Comparison of ENCODE assay signal across 17 cellular contexts in the genomic region with DNA sequence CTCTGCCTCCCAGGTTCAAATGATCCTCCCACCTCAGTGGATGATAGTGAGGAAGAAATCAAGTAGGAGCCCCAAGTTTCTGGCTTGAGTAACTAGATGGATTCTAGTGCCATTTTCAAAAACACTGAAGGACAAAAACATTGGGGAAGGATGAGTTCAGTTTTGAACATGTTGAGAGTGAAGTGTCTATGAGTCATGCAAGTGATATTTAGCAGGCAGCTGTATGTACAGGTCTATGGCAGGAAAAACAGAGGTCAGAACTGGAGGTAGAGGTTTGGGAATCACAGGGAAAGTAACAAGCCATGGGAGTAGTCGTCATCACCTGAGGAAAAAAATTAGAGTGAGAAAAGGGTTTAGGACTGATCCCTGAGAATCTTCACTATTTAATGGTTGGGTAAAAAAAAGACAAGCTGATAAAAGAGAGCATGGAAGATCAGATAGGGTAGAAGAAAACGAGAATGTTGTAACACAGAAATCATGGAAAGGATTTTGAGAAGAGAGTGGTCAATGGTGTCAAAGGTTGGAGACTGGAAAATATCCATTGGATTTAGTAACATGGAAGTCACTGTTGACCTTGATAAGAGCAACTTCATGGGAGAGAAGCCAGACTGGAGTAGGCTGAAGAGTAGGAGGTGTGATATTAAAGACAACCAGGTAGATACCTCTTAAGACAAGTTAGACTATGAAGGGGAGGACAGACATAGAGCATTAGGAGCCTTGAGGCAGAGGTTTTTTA. TPM values are rescaled to one million over a fixed set of nuclear protein-coding genes. Genes with fewer than 3 reads are reported as not detected.
DNase-seq lines count a peak whose midpoint lies in the region; ATAC-seq and TF ChIP-seq lines count a peak whose summit lies in the region.
"Had no signal": no experiment of that assay in that cellular context is flagged by ENCODE, and none has a peak within 500 bp of the region (broad histone marks: within the 10 kb centered on the region; RNA-seq: fewer than 3 reads in every experiment).

No MANE protein-coding gene starts in this region.

- no peak for ATAC-seq in stimulated activated naive B cell treated with anti-CD40 and anti-IgM and Interleukin-4, amounts not matched to agents 10 μg/mL and 1 μg/mL and 100 μg/mL, for 72 hours (replicated peaks)
- ATAC-seq in HG03139 (IDR thresholded peaks at IDR 0.05; ENCODE audit: unreplicated experiment) (no peak), upper lobe of right lung (no peak)
- ATAC-seq: effector memory CD8-positive, alpha-beta T cell; GM12878; left ventricle myocardium superior; Right ventricle myocardium inferior had no signal

- H3K9me3 Mint-ChIP-seq in activated CD4-positive, alpha-beta T cell treated with anti-CD3 and anti-CD28 coated beads, Interleukin-2, amount 10 ng/mL, durations not matched to agents 24 days and 14 days: no peaks in the 10 kb centered on the region
- no peaks in the 10 kb centered on the region for H3K9me3 Mint-ChIP-seq in stimulated activated naive B cell treated with anti-CD40 and anti-IgM and Interleukin-4, amounts not matched to agents 10 μg/mL and 1 μg/mL and 100 μg/mL, for 72 hours
- H3K9me3 Mint-ChIP-seq: effector memory CD8-positive, alpha-beta T cell had no signal

- no peak overlapping the region for H3K4me3 ChIP-seq in upper lobe of right lung
- H3K4me3 ChIP-seq: GM12878, spleen had no signal

- H3K27ac ChIP-seq in epithelial cell of prostate: peak overlapping the region; percentile 93
- H3K27ac ChIP-seq in upper lobe of right lung: no peak overlapping the region
- H3K27ac ChIP-seq: neutrophil, spleen had no signal

- H3K36me3 Mint-ChIP-seq in activated CD4-positive, alpha-beta T cell treated with anti-CD3 and anti-CD28 coated beads, Interleukin-2, amount 10 ng/mL, durations not matched to agents 24 days and 14 days (ENCODE audit: low read depth): peaks cover 41% of the 10 kb centered on the region
- peaks cover 24 to 51% of the 10 kb centered on the region in 2 donors for H3K36me3 Mint-ChIP-seq in stimulated activated naive B cell treated with anti-CD40 and anti-IgM and Interleukin-4, amounts not matched to agents 10 μg/mL and 1 μg/mL and 100 μg/mL, for 72 hours

- H3K4me3 Mint-ChIP-seq in activated CD4-positive, alpha-beta T cell treated with anti-CD3 and anti-CD28 coated beads, Interleukin-2, amount 10 ng/mL, durations not matched to agents 24 days and 14 days: no peak overlapping the region
- H3K4me3 Mint-ChIP-seq in stimulated activated naive B cell treated with anti-CD40 and anti-IgM and Interleukin-4, amounts not matched to agents 10 μg/mL and 1 μg/mL and 100 μg/mL, for 72 hours: no peak overlapping the region
- H3K4me3 Mint-ChIP-seq: effector memory CD8-positive, alpha-beta T cell had no signal

- DNase-seq in activated CD4-positive, alpha-beta T cell treated with anti-CD3 and anti-CD28 coated beads, Interleukin-2, amount 10 ng/mL, durations not matched to agents 24 days and 14 days: no peak
- DNase-seq in activated CD4-positive, alpha-beta T cell treated with anti-CD3 and anti-CD28 coated beads for 48 hours: no peak
- DNase-seq in NCI-H510A (lab: John Stamatoyannopoulos, UW) (peak; percentile 37), epithelial cell of prostate (ENCODE audit: low read depth, low spot score) (peak; percentile 46), CD1c-positive myeloid dendritic cell (ENCODE audit: extremely low spot score) (no peak), upper lobe of right lung (no peak)
- no peak for DNase-seq in stimulated activated naive B cell treated with anti-CD40 and anti-IgM and Interleukin-4, amounts not matched to agents 10 μg/mL and 1 μg/mL and 100 μg/mL, for 72 hours
- DNase-seq: aorta; effector memory CD8-positive, alpha-beta T cell; left ventricle myocardium superior; MV-4-11; NCI-H524 treated with DMSO at 0.1 percent for 48 hours; spleen had no signal

- intact Hi-C loops in activated CD4-positive, alpha-beta T cell treated with anti-CD3 and anti-CD28 coated beads, Interleukin-2, amount 10 ng/mL, durations not matched to agents 24 days and 14 days (cut with micrococcal nuclease): loop anchor here (5.0 kb wide), 1 partner anchor 44 kb away; no protein-coding TSS in a partner anchor
- intact Hi-C loops in upper lobe of right lung (cut with DNase I): no loop called here

- H3K4me1 ChIP-seq in upper lobe of right lung: no peaks in the 10 kb centered on the region

- no peaks in the 10 kb centered on the region for H3K27me3 ChIP-seq in upper lobe of right lung
- H3K27me3 ChIP-seq: neutrophil, spleen had no signal

- no peaks in the 10 kb centered on the region for H3K27me3 Mint-ChIP-seq in activated CD4-positive, alpha-beta T cell treated with anti-CD3 and anti-CD28 coated beads, Interleukin-2, amount 10 ng/mL, durations not matched to agents 24 days and 14 days
- no peaks in the 10 kb centered on the region for H3K27me3 Mint-ChIP-seq in stimulated activated naive B cell treated with anti-CD40 and anti-IgM and Interleukin-4, amounts not matched to agents 10 μg/mL and 1 μg/mL and 100 μg/mL, for 72 hours
- H3K27me3 Mint-ChIP-seq: effector memory CD8-positive, alpha-beta T cell had no signal

- TF ChIP-seq CTCF in upper lobe of right lung (IDR thresholded peaks at IDR 0.05): no peak

- peak overlapping the region; percentile 7 for H3K27ac Mint-ChIP-seq in activated CD4-positive, alpha-beta T cell treated with anti-CD3 and anti-CD28 coated beads, Interleukin-2, amount 10 ng/mL, durations not matched to agents 24 days and 14 days
- peak overlapping the region; percentile 15 for H3K27ac Mint-ChIP-seq in stimulated activated naive B cell treated with anti-CD40 and anti-IgM and Interleukin-4, amounts not matched to agents 10 μg/mL and 1 μg/mL and 100 μg/mL, for 72 hours

- peaks cover 38% of the 10 kb centered on the region for H3K4me1 Mint-ChIP-seq in activated CD4-positive, alpha-beta T cell treated with anti-CD3 and anti-CD28 coated beads, Interleukin-2, amount 10 ng/mL, durations not matched to agents 24 days and 14 days
- H3K4me1 Mint-ChIP-seq in stimulated activated naive B cell treated with anti-CD40 and anti-IgM and Interleukin-4, amounts not matched to agents 10 μg/mL and 1 μg/mL and 100 μg/mL, for 72 hours: peaks cover 26 to 56% of the 10 kb centered on the region in 2 donors

- H3K9me3 ChIP-seq in upper lobe of right lung: no peaks in the 10 kb centered on the region
- H3K9me3 ChIP-seq: neutrophil had no signal

- H3K36me3 ChIP-seq in upper lobe of right lung: no peaks in the 10 kb centered on the region
- H3K36me3 ChIP-seq: neutrophil had no signal

RNA-seq across cellular contexts. Expression of a gene that starts 53.1 kb away (rescaled TPM):
- 18.8 and 19.7 TPM in 2 replicates for total RNA-seq in activated CD4-positive, alpha-beta T cell treated with anti-CD3 and anti-CD28 coated beads, Interleukin-2, amount 10 ng/mL, durations not matched to agents 24 days and 14 days
- total RNA-seq in upper lobe of right lung: 4.6 TPM

Comparison
In these comparisons a context has a peak if more than half of its experiments do, and no peak if none do; other contexts are left out.
1. DNase-seq: peak in NCI-H510A (single experiment) and epithelial cell of prostate (single experiment); none in activated CD4-positive, alpha-beta T cell treated with anti-CD3 and anti-CD28 coated beads, Interleukin-2, amount 10 ng/mL, durations not matched to agents 24 days and 14 days (single experiment), activated CD4-positive, alpha-beta T cell treated with anti-CD3 and anti-CD28 coated beads for 48 hours (single experiment), stimulated activated naive B cell treated with anti-CD40 and anti-IgM and Interleukin-4, amounts not matched to agents 10 μg/mL and 1 μg/mL and 100 μg/mL, for 72 hours (single experiment), CD1c-positive myeloid dendritic cell (single experiment) and upper lobe of right lung (single experiment).